Comparison of ENCODE assay signal across 12 cellular contexts in genomic region chr15:62647195-62647865, GRCh38.
A peak's percentile ranks its signal among the peaks of the same experiment; 100 is the strongest.
DNase-seq lines count a peak whose midpoint lies in the region; ATAC-seq, FAIRE-seq and TF ChIP-seq lines count a peak whose summit lies in the region.
"Had no signal": no experiment of that assay in that cellular context is flagged by ENCODE, and none has a peak within 500 bp of the region (broad histone marks: within the 10 kb centered on the region; RNA-seq: fewer than 3 reads in every experiment).

No MANE protein-coding gene starts in this region.

- H3K9me3 ChIP-seq in IMR-90 (ENCODE audit: control insufficient read depth, insufficient read depth, low read length) (no peaks in the 10 kb centered on the region), astrocyte (ENCODE audit: insufficient read depth, low read depth, low read length) (no peaks in the 10 kb centered on the region), HepG2 (ENCODE audit: low read length) (no peaks in the 10 kb centered on the region)

- no peak overlapping the region for H2BK20ac ChIP-seq in IMR-90 (ENCODE audit: low read depth, low read length)

- H3K27me3 ChIP-seq in IMR-90 (ENCODE audit: control insufficient read depth, insufficient read depth, low read length) (no peaks in the 10 kb centered on the region), astrocyte (ENCODE audit: insufficient read depth, low read length) (no peaks in the 10 kb centered on the region), HepG2 (ENCODE audit: control insufficient read depth in 1 of 2, insufficient read depth in 2 of 2, low read length in 2 of 2) (no peaks in the 10 kb centered on the region)

- H4K20me1 ChIP-seq in IMR-90 (ENCODE audit: insufficient read depth, low read length) (no peaks in the 10 kb centered on the region; the same call in 1 of the 2 replicates), astrocyte (ENCODE audit: insufficient read depth, low read length) (no peaks in the 10 kb centered on the region), HepG2 (ENCODE audit: insufficient read depth, low read length) (no peaks in the 10 kb centered on the region)

- no peak overlapping the region for H4K8ac ChIP-seq in IMR-90 (ENCODE audit: low read depth in 2 of 2, low read length in 2 of 2)

- no peak overlapping the region for H3K23ac ChIP-seq in IMR-90 (ENCODE audit: low read depth, low read length)

- H4K91ac ChIP-seq in IMR-90 (ENCODE audit: insufficient read depth, low read depth, low read length): no peak overlapping the region

- H3K56ac ChIP-seq in IMR-90 (ENCODE audit: extremely low read depth, insufficient read depth, low read length): no peak overlapping the region

- intact Hi-C loops in IMR-90 (cut with micrococcal nuclease) (loop anchor here (5.0 kb wide), 1 partner anchor 255 kb away; the partner anchor contains the start of gene TLN2), HepG2 (cut with micrococcal nuclease; ENCODE audit: unreplicated experiment) (no loop called here)
- intact Hi-C loops in activated naive CD4-positive, alpha-beta T cell treated with anti-CD3 and anti-CD28 coated beads for 36 hours (cut with micrococcal nuclease): no loop called here

- peak overlapping the region; percentile 12 for H2AK9ac ChIP-seq in IMR-90 (replicated peaks; ENCODE audit: low read depth, low read length, poor library complexity)

- peaks cover 4% of the 10 kb centered on the region for H3K36me3 Mint-ChIP-seq in astrocyte (ENCODE audit: low read depth, unreplicated experiment)
- H3K36me3 Mint-ChIP-seq in activated naive CD4-positive, alpha-beta T cell treated with anti-CD3 and anti-CD28 coated beads for 36 hours (ENCODE audit: low read depth): no peaks in the 10 kb centered on the region

- 0 out of 3 replicates have a peak overlapping the region, but pooled peaks have one; percentile 1 for H2BK15ac ChIP-seq in IMR-90 (ENCODE audit: low read depth, low read length)

- no peaks in the 10 kb centered on the region for H3K79me2 ChIP-seq in astrocyte (ENCODE audit: insufficient read depth, low read length)
- H3K79me2 ChIP-seq in HepG2 (ENCODE audit: insufficient read depth, low read length): no peaks in the 10 kb centered on the region

- peak; percentile 84 for FAIRE-seq in astrocyte (lab: Jason Lieb, UNC)
- FAIRE-seq in HepG2 (lab: Jason Lieb, UNC): no peak
- FAIRE-seq: colon had no signal

- ATAC-seq in IMR-90 (ENCODE audit: low read depth) (peak; percentile 14; the same call in 1 of the 2 replicates), HepG2 (no peak), HG02759 (IDR thresholded peaks at IDR 0.05; ENCODE audit: unreplicated experiment) (no peak)

- CTCF ChIA-PET in IMR-90 (lab: Yijun Ruan, JAX): no interaction called here
- CTCF ChIA-PET in HepG2 (lab: Yijun Ruan, JAX; ENCODE audit: low intra/inter-chr PET ratio, low total read pairs): no interaction called here
- CTCF ChIA-PET in activated naive CD4-positive, alpha-beta T cell treated with anti-CD3 and anti-CD28 coated beads for 36 hours (lab: Charles Lee): no interaction called here

- H3K27ac Mint-ChIP-seq in astrocyte (ENCODE audit: unreplicated experiment): no peak overlapping the region
- no peak overlapping the region for H3K27ac Mint-ChIP-seq in activated naive CD4-positive, alpha-beta T cell treated with anti-CD3 and anti-CD28 coated beads for 36 hours
- H3K27ac Mint-ChIP-seq: activated CD4-positive, alpha-beta T cell treated with anti-CD3 and anti-CD28 coated beads, Interleukin-2, amount 10 ng/mL, durations not matched to agents 24 days and 14 days had no signal

- H3K9me1 ChIP-seq in IMR-90 (ENCODE audit: insufficient read depth, low read length): no peaks in the 10 kb centered on the region

- TF ChIP-seq POLR2A in IMR-90 (IDR thresholded peaks at IDR 0.05; ENCODE audit: low read depth, low read length): no peak
- no peak for TF ChIP-seq POLR2A in HepG2 (IDR thresholded peaks at IDR 0.05; ENCODE audit: insufficient read depth in 1 of 2, low read depth in 2 of 2, low read length in 2 of 2)

- in situ Hi-C loops in IMR-90 (cut with MboI; ENCODE audit: low sequenced_read_pairs): no loop called here
- in situ Hi-C loops in HepG2 (cut with HindIII; ENCODE audit: extremely low pct_ligation_motif_present, low pct_unique_long_range_greater_than_20kb): no loop called here

- H3K9ac ChIP-seq in IMR-90 (ENCODE audit: low read depth, low read length) (no peak overlapping the region), astrocyte (ENCODE audit: low read length) (no peak overlapping the region), HepG2 (ENCODE audit: insufficient read depth, low read depth, low read length) (no peak overlapping the region)

- H3K79me1 ChIP-seq in IMR-90 (ENCODE audit: low read depth in 1 of 2, low read length in 2 of 2): no peaks in the 10 kb centered on the region; a peak in 2 of 4 replicates

- peaks cover 3% of the 10 kb centered on the region; the same call in 1 of the 2 replicates for H3K36me3 ChIP-seq in IMR-90 (ENCODE audit: control insufficient read depth, insufficient read depth, low read length)
- H3K36me3 ChIP-seq in astrocyte (ENCODE audit: insufficient read depth, low read length): no peaks in the 10 kb centered on the region
- peaks cover 0 to 3% of the 10 kb centered on the region in 2 experiments; a peak in 1 of 5 replicates for H3K36me3 ChIP-seq in HepG2 (replicated peaks in 1 of 2; ENCODE audit: control insufficient read depth in 1 of 2, insufficient read depth in 2 of 2, low read length in 2 of 2)

- H4K5ac ChIP-seq in IMR-90 (ENCODE audit: low read depth, low read length): no peak overlapping the region

- POLR2A ChIA-PET in IMR-90 (lab: Charles Lee; ENCODE audit: unreplicated experiment) (no interaction called here), HepG2 (lab: Yijun Ruan, JAX) (no interaction called here)

- WGBS in IMR-90 (ENCODE audit: extremely low coverage in 2 of 2, insufficient read length in 1 of 2), 2 experiments: 85% methylated on average over 9 of the region's 12 CpGs; no CpG with 5 or more reads in 1 of the 2 experiments
- WGBS in HepG2 (ENCODE audit: low lambda C conversion rate): 90% methylated on average over 12 of the region's 12 CpGs

- no peak for TF ChIP-seq RAD21 in IMR-90 (IDR thresholded peaks at IDR 0.05; ENCODE audit: low read length)
- no peak for TF ChIP-seq RAD21 in HepG2 (CRISPR knock-in tag; IDR thresholded peaks at IDR 0.05)

- H3K4ac ChIP-seq in IMR-90 (ENCODE audit: low read depth, low read length): no peak overlapping the region

- no peak overlapping the region for H2BK120ac ChIP-seq in IMR-90 (ENCODE audit: low read depth, low read length)

- H3K27ac ChIP-seq in C4-2B (peak overlapping the region; percentile 50), IMR-90 (ENCODE audit: insufficient read depth, low read length) (no peak overlapping the region), astrocyte (ENCODE audit: low read depth, low read length) (no peak overlapping the region), HepG2 (ENCODE audit: extremely low read length, insufficient read depth, low read length) (no peak overlapping the region)

- H2AFZ ChIP-seq in IMR-90 (replicated peaks; ENCODE audit: low read length, poor library complexity): no peak overlapping the region
- H2AFZ ChIP-seq in astrocyte (ENCODE audit: low read depth, low read length): no peak overlapping the region
- no peak overlapping the region for H2AFZ ChIP-seq in HepG2 (ENCODE audit: low read length)

- H2AK5ac ChIP-seq in IMR-90 (ENCODE audit: low read depth, low read length): no peak overlapping the region; the same call in 1 of the 2 replicates

- peaks cover 18% of the 10 kb centered on the region for H3K4me1 Mint-ChIP-seq in astrocyte (ENCODE audit: low read depth, unreplicated experiment)
- H3K4me1 Mint-ChIP-seq in activated naive CD4-positive, alpha-beta T cell treated with anti-CD3 and anti-CD28 coated beads for 36 hours (ENCODE audit: low read depth): no peaks in the 10 kb centered on the region

- TF ChIP-seq EP300 in HepG2 (IDR thresholded peaks at IDR 0.05; ENCODE audit: low read depth in 2 of 2, low read length in 2 of 2) (no peak), HepG2 (CRISPR knock-in tag; IDR thresholded peaks at IDR 0.05; ENCODE audit: borderline replicate concordance) (no peak)

- H3K27me3 Mint-ChIP-seq in astrocyte (ENCODE audit: low read depth, unreplicated experiment): no peaks in the 10 kb centered on the region
- H3K27me3 Mint-ChIP-seq in activated naive CD4-positive, alpha-beta T cell treated with anti-CD3 and anti-CD28 coated beads for 36 hours (ENCODE audit: low read depth): no peaks in the 10 kb centered on the region

- H3K9me3 Mint-ChIP-seq in astrocyte (ENCODE audit: unreplicated experiment): no peaks in the 10 kb centered on the region
- no peaks in the 10 kb centered on the region for H3K9me3 Mint-ChIP-seq in activated naive CD4-positive, alpha-beta T cell treated with anti-CD3 and anti-CD28 coated beads for 36 hours
- H3K9me3 Mint-ChIP-seq: activated CD4-positive, alpha-beta T cell treated with anti-CD3 and anti-CD28 coated beads, Interleukin-2, amount 10 ng/mL, durations not matched to agents 24 days and 14 days had no signal

- no peak overlapping the region for H3K14ac ChIP-seq in IMR-90 (replicated peaks; ENCODE audit: low read depth, low read length)

- H2BK5ac ChIP-seq in IMR-90 (ENCODE audit: low read depth, low read length, poor library complexity, severe bottlenecking): no peak overlapping the region

- no peak overlapping the region for H3K18ac ChIP-seq in IMR-90 (ENCODE audit: low read depth, low read length)

- peaks cover 3% of the 10 kb centered on the region; the same call in 1 of the 2 replicates for H3K4me1 ChIP-seq in IMR-90 (ENCODE audit: control insufficient read depth, insufficient read depth, low read length)
- H3K4me1 ChIP-seq in astrocyte (ENCODE audit: insufficient read depth, low read length): peaks cover 12% of the 10 kb centered on the region
- peaks cover 27% of the 10 kb centered on the region for H3K4me1 ChIP-seq in HepG2 (ENCODE audit: insufficient read depth, low read length)

- H3K4me3 ChIP-seq in IMR-90 (ENCODE audit: insufficient read depth, low read depth, low read length): no peak overlapping the region
- no peak overlapping the region for H3K4me3 ChIP-seq in astrocyte (ENCODE audit: insufficient read depth, low read depth, low read length)
- no peak overlapping the region for H3K4me3 ChIP-seq in HepG2 (replicated peaks in 1 of 3; ENCODE audit: insufficient read depth in 1 of 3, low read depth in 2 of 3, low read length in 3 of 3)

- BruUV-seq in IMR-90 (replicated peaks; lab: Mats Ljungman, UMichigan): no TSS peak
- BruUV-seq in HepG2 (replicated peaks; lab: Mats Ljungman, UMichigan): no TSS peak

- H3K4me3 Mint-ChIP-seq in astrocyte (ENCODE audit: unreplicated experiment): no peak overlapping the region
- H3K4me3 Mint-ChIP-seq in activated naive CD4-positive, alpha-beta T cell treated with anti-CD3 and anti-CD28 coated beads for 36 hours: no peak overlapping the region
- H3K4me3 Mint-ChIP-seq: activated CD4-positive, alpha-beta T cell treated with anti-CD3 and anti-CD28 coated beads, Interleukin-2, amount 10 ng/mL, durations not matched to agents 24 days and 14 days had no signal

- dilution Hi-C loops in IMR-90 (cut with HindIII; ENCODE audit: low sequenced_read_pairs, unreplicated experiment): no loop called here

- TF ChIP-seq CTCF in C4-2B (conservative IDR thresholded peaks at IDR 0.05) (no peak), IMR-90 (conservative IDR thresholded peaks at IDR 0.05; ENCODE audit: low read depth, low read length) (no peak), astrocyte (IDR thresholded peaks at IDR 0.05; ENCODE audit: insufficient read depth, low read depth, low read length) (no peak), HepG2 (CRISPR knock-in tag; IDR thresholded peaks at IDR 0.05) (no peak)

- DNase-seq in IMR-90: peak; percentile 68
- DNase-seq in astrocyte (ENCODE audit: low read depth): peak; percentile 91
- DNase-seq in HepG2 (ENCODE audit: low spot score): peak; percentile 61
- no peak for DNase-seq in GM19240 (ENCODE audit: insufficient read length, low spot score)
- no peak for DNase-seq in stimulated activated CD8-positive, alpha-beta memory T cell treated with anti-CD3 and anti-CD28 coated beads, Interleukin-4, amount 100 ng/mL, for 48 hours
- DNase-seq in activated naive CD4-positive, alpha-beta T cell treated with anti-CD3 and anti-CD28 coated beads for 36 hours: no peak
- DNase-seq: activated CD4-positive, alpha-beta T cell treated with anti-CD3 and anti-CD28 coated beads, Interleukin-2, amount 10 ng/mL, durations not matched to agents 24 days and 14 days; midbrain; NCI-H2081 had no signal

- H3K4me2 ChIP-seq in IMR-90 (ENCODE audit: low read depth, low read length) (no peak overlapping the region), astrocyte (ENCODE audit: low read length) (no peak overlapping the region), HepG2 (ENCODE audit: low read depth, low read length) (no peak overlapping the region)

Comparison
In these comparisons a context has a peak if more than half of its experiments do, and no peak if none do; other contexts are left out.
1. DNase-seq: peak in IMR-90 (single experiment), astrocyte (single experiment) and HepG2 (single experiment); none in GM19240 (single experiment), stimulated activated CD8-positive, alpha-beta memory T cell treated with anti-CD3 and anti-CD28 coated beads, Interleukin-4, amount 100 ng/mL, for 48 hours (single experiment) and activated naive CD4-positive, alpha-beta T cell treated with anti-CD3 and anti-CD28 coated beads for 36 hours (single experiment).